11 cellular contexts compared by ENCODE assay signal in the genomic region with DNA sequence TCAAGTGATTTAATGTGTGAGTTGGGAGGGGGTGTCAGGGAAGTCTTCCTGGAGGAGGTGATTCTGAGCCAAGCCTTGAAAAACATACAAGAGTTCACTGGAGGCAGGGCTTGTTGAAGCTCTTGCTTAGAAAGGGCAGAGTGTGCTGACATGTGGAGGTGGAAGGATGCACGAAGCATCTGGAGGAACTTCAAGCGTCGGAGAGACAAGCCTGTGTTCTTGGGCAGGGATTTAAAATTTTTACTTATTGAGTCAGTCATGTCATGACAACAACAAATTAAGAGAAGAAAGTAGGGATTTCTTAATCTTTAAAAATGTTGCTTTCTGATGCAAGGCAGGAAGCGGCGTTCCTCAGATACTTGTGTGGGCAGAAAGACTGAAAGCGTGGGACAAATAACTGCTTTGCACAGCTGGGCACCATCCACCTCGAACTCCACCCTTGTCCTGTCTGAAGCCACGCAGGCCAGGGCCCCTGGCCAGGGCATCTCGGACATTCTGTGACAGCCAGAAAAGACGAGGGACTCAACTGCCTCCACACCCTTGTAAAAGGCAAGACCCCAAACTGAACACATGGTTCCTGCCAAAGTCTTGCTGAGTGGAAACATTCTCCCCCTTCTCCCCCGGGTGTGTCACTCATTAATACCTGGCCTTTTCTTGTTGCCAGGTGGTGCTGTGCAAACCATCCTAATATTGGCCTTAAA. TPM values are rescaled to one million over a fixed set of nuclear protein-coding genes. Genes with fewer than 3 reads are reported as not detected.
DNase-seq lines count a peak whose midpoint lies in the region; ATAC-seq and TF ChIP-seq lines count a peak whose summit lies in the region.
"Had no signal": no experiment of that assay in that cellular context is flagged by ENCODE, and none has a peak within 500 bp of the region (broad histone marks: within the 10 kb centered on the region; RNA-seq: fewer than 3 reads in every experiment).

No MANE protein-coding gene starts in this region.

- no TSS peak for BruUV-seq in Calu3 (replicated peaks; lab: Mats Ljungman, UMichigan)

- no peak overlapping the region for H2AFZ ChIP-seq in Karpas-422 (ENCODE audit: low read length)

- no peaks in the 10 kb centered on the region for H3K9me2 ChIP-seq in Karpas-422 (replicated peaks; ENCODE audit: insufficient read depth, low read length)

- H3K27me3 Mint-ChIP-seq in Calu3 (ENCODE audit: unreplicated experiment): peaks cover 85% of the 10 kb centered on the region

- no peak overlapping the region for H3K27ac Mint-ChIP-seq in Calu3 (ENCODE audit: unreplicated experiment)

- intact Hi-C loops in Calu3 (cut with micrococcal nuclease; ENCODE audit: unreplicated experiment): no loop called here

- peaks cover 6% of the 10 kb centered on the region for H3K4me1 ChIP-seq in SJSA1 (replicated peaks)
- H3K4me1 ChIP-seq in rectal smooth muscle tissue (ENCODE audit: control insufficient read depth, insufficient read depth, low read length): no peaks in the 10 kb centered on the region
- H3K4me1 ChIP-seq in Karpas-422 (ENCODE audit: low read length): no peaks in the 10 kb centered on the region
- H3K4me1 ChIP-seq: BE2C had no signal

- no peaks in the 10 kb centered on the region for H4K20me1 ChIP-seq in Karpas-422 (ENCODE audit: insufficient read depth, low read depth, low read length)

- DNase-seq in AG08395 (ENCODE audit: low spot score): peak; percentile 87
- peak; percentile 18 to 38 for DNase-seq in SJSA1 (ENCODE audit: low read depth in 1 of 2, low spot score in 2 of 2)
- DNase-seq in fibroblast of villous mesenchyme (ENCODE audit: low read depth): peak; percentile 94
- no peak for DNase-seq in activated CD4-positive, CD25-positive, alpha-beta regulatory T cell (lab: John Stamatoyannopoulos, UW)
- DNase-seq in Calu3: no peak
- DNase-seq in Karpas-422: no peak
- DNase-seq: BE2C, Kasumi-1, NCI-H82 had no signal

- no peaks in the 10 kb centered on the region for H3K36me3 Mint-ChIP-seq in Calu3 (ENCODE audit: insufficient read depth, unreplicated experiment)

- no peak for TF ChIP-seq CTCF in fibroblast of villous mesenchyme (IDR thresholded peaks at IDR 0.05; ENCODE audit: insufficient read depth, low read depth, low read length)
- TF ChIP-seq CTCF in Calu3 (IDR thresholded peaks at IDR 0.05; ENCODE audit: unreplicated experiment): no peak

- no peak overlapping the region for H3K27ac ChIP-seq in SJSA1
- H3K27ac ChIP-seq in rectal smooth muscle tissue (ENCODE audit: low read depth, low read length): peak overlapping the region; percentile 70
- H3K27ac ChIP-seq in Karpas-422 (ENCODE audit: low read length): no peak overlapping the region

- no peak overlapping the region for H3K4me2 ChIP-seq in Karpas-422 (ENCODE audit: low read depth, low read length, poor library complexity, severe bottlenecking)

- ATAC-seq in GM21423 (IDR thresholded peaks at IDR 0.05; ENCODE audit: unreplicated experiment): no peak

- CTCF ChIA-PET in Calu3 (lab: Charles Lee): interaction anchor here (0.6 kb wide), 1 partner anchor 22 kb away, joined by 7 read pairs; no protein-coding TSS in a partner anchor

- no peaks in the 10 kb centered on the region for H3K79me2 ChIP-seq in Karpas-422 (ENCODE audit: low read length)

- no peak overlapping the region for H3K9ac ChIP-seq in rectal smooth muscle tissue (ENCODE audit: low read length)
- no peak overlapping the region for H3K9ac ChIP-seq in Karpas-422 (ENCODE audit: low read length)

- H3K27me3 ChIP-seq in SJSA1 (replicated peaks): no peaks in the 10 kb centered on the region
- H3K27me3 ChIP-seq in rectal smooth muscle tissue (ENCODE audit: control insufficient read depth, insufficient read depth, low read length): no peaks in the 10 kb centered on the region
- H3K27me3 ChIP-seq in Karpas-422 (ENCODE audit: low read length): no peaks in the 10 kb centered on the region

- no peaks in the 10 kb centered on the region for H3K9me3 Mint-ChIP-seq in Calu3 (ENCODE audit: low read depth, unreplicated experiment)

- no peaks in the 10 kb centered on the region for H3K4me1 Mint-ChIP-seq in Calu3 (ENCODE audit: low read depth, unreplicated experiment)

- H3K4me3 ChIP-seq in SJSA1: no peak overlapping the region
- no peak overlapping the region for H3K4me3 ChIP-seq in fibroblast of villous mesenchyme (ENCODE audit: low read depth, low read length)
- H3K4me3 ChIP-seq in rectal smooth muscle tissue (ENCODE audit: low read length): no peak overlapping the region
- no peak overlapping the region for H3K4me3 ChIP-seq in Karpas-422 (ENCODE audit: low read length)

- no peak overlapping the region for H3K4me3 Mint-ChIP-seq in Calu3 (ENCODE audit: low read depth, unreplicated experiment)

- no peaks in the 10 kb centered on the region for H3K9me3 ChIP-seq in SJSA1 (replicated peaks)
- no peaks in the 10 kb centered on the region for H3K9me3 ChIP-seq in Karpas-422 (ENCODE audit: low read length)
- H3K9me3 ChIP-seq: BE2C had no signal

- H3K36me3 ChIP-seq in SJSA1 (no peaks in the 10 kb centered on the region), rectal smooth muscle tissue (ENCODE audit: control insufficient read depth, insufficient read depth, low read length) (no peaks in the 10 kb centered on the region), Karpas-422 (ENCODE audit: insufficient read depth, low read length) (no peaks in the 10 kb centered on the region)
- H3K36me3 ChIP-seq: BE2C had no signal

RNA-seq across cellular contexts. Expression of a gene that starts 6.9 kb away (rescaled TPM):
- not detected in 2 replicates for total RNA-seq in SJSA1 (2014; rRNA removed; shearing (Covaris generic))
- total RNA-seq in fibroblast of villous mesenchyme (0.32 TPM in 1 of 2 replicates, not detected in the other), Calu3 (2022) (not detected in 2 replicates)
- 3.3 and 4.4 TPM in 2 replicates for total RNA-seq in Karpas-422 (2014; rRNA removed; shearing (Covaris generic); ENCODE audit: low replicate concordance)

RNA-seq across cellular contexts. Expression of a gene that starts 55.7 kb away (rescaled TPM):
- not detected in 2 replicates for total RNA-seq in SJSA1 (2014; rRNA removed; shearing (Covaris generic))
- total RNA-seq in fibroblast of villous mesenchyme (0.64 and 0.86 TPM in 2 replicates), Calu3 (2022) (not detected in 2 replicates)
- 0.11 TPM in 1 of 2 replicates, not detected in the other for total RNA-seq in Karpas-422 (2014; rRNA removed; shearing (Covaris generic); ENCODE audit: low replicate concordance)

Comparison
In these comparisons a context has a peak if more than half of its experiments do, and no peak if none do; other contexts are left out.
1. DNase-seq: peak in AG08395 (single experiment), SJSA1 (2 of 2) and fibroblast of villous mesenchyme (single experiment); none in activated CD4-positive, CD25-positive, alpha-beta regulatory T cell (0 of 4), Calu3 (single experiment) and Karpas-422 (single experiment).